ENCODE assay signal across 32 cellular contexts in the genomic region with DNA sequence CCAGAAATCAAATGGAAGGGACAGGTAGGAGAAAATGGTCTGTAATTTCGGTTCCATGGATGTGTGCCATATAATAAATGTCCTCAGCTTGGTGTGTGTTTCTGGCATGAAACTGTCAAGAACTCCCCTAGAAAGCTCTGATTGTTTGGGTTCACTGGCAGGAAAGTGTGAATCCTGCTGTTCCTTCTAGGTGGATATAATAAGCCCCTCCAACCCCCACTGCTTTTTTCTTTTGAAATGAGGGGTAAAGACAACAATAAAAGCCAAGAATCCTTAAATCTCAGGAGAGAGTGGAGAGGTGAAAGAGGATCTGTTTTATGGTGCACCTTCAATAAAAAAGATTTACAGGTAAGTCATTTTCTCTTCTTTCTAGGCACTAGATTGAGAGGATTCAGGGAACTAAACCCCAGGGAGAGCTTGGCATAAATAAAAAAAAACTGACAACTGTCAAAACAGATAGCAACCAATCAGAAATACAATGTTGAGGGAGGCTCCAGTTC.
"Had no signal": no experiment of that assay in that cellular context is flagged by ENCODE, and none has a peak within 500 bp of the region (broad histone marks: within the 10 kb centered on the region; RNA-seq: fewer than 3 reads in every experiment).

No MANE protein-coding gene starts in this region.

- H3K4me3 Mint-ChIP-seq: activated B cell treated with CpG ODN at 0.5 μM for 24 hours; activated CD4-positive, alpha-beta memory T cell treated with anti-CD3 and anti-CD28 coated beads, Interleukin-2, amount 10 ng/mL, durations not matched to agents 7 days and 5 days; activated CD4-positive, alpha-beta T cell treated with anti-CD3 and anti-CD28 coated beads, Interleukin-2, amount 10 ng/mL, durations not matched to agents 7 days and 5 days; activated CD8-positive, alpha-beta memory T cell treated with anti-CD3 and anti-CD28 coated beads, Interleukin-2, amount 10 ng/mL, durations not matched to agents 7 days and 5 days; activated CD8-positive, alpha-beta T cell treated with anti-CD3 and anti-CD28 coated beads, Interleukin-2, amount 10 ng/mL, durations not matched to agents 7 days and 5 days; activated naive CD4-positive, alpha-beta T cell treated with anti-CD3 and anti-CD28 coated beads, Interleukin-2, amount 10 ng/mL, durations not matched to agents 7 days and 5 days; activated naive CD4-positive, alpha-beta T cell treated with anti-CD3 and anti-CD28 coated beads, Interleukin-2, amount 50 U/mL, for 24 hours; activated naive CD8-positive, alpha-beta T cell; activated naive CD8-positive, alpha-beta T cell treated with anti-CD3 and anti-CD28 coated beads, Interleukin-2, amount 10 ng/mL, durations not matched to agents 7 days and 5 days; activated naive CD8-positive, alpha-beta T cell treated with anti-CD3 and anti-CD28 coated beads, Interleukin-2, amount 50 U/mL, for 24 hours; activated T-cell treated with anti-CD3 and anti-CD28 coated beads, Interleukin-2, amount 50 U/mL, for 24 hours; T-helper 1 cell treated with Interleukin-12 subunit alpha and Interleukin-12 subunit beta and Interleukin-4 antibody, amounts not matched to agents 30 μg/mL and 1 μg/mL, for 36 hours; T-helper 2 cell treated with Interferon-gamma antibody and Interleukin-4, amounts not matched to agents 5 μg/mL and 100 μg/mL, for 36 hours had no signal

- H3K4me1 Mint-ChIP-seq: activated B cell treated with CpG ODN at 0.5 μM for 24 hours; activated CD4-positive, alpha-beta memory T cell treated with anti-CD3 and anti-CD28 coated beads, Interleukin-2, amount 10 ng/mL, durations not matched to agents 7 days and 5 days; activated CD4-positive, alpha-beta T cell treated with anti-CD3 and anti-CD28 coated beads, Interleukin-2, amount 10 ng/mL, durations not matched to agents 7 days and 5 days; activated CD8-positive, alpha-beta memory T cell treated with anti-CD3 and anti-CD28 coated beads, Interleukin-2, amount 10 ng/mL, durations not matched to agents 7 days and 5 days; activated naive CD4-positive, alpha-beta T cell treated with anti-CD3 and anti-CD28 coated beads, Interleukin-2, amount 10 ng/mL, durations not matched to agents 7 days and 5 days; activated naive CD4-positive, alpha-beta T cell treated with anti-CD3 and anti-CD28 coated beads, Interleukin-2, amount 50 U/mL, for 24 hours; activated naive CD8-positive, alpha-beta T cell treated with anti-CD3 and anti-CD28 coated beads, Interleukin-2, amount 10 ng/mL, durations not matched to agents 7 days and 5 days; activated naive CD8-positive, alpha-beta T cell treated with anti-CD3 and anti-CD28 coated beads, Interleukin-2, amount 50 U/mL, for 24 hours had no signal

- DNase-seq: activated B cell treated with CpG ODN at 0.5 μM for 24 hours; activated CD4-positive, alpha-beta memory T cell treated with anti-CD3 and anti-CD28 coated beads, Interleukin-2, amount 10 ng/mL, durations not matched to agents 7 days and 5 days; activated CD4-positive, alpha-beta T cell treated with anti-CD3 and anti-CD28 coated beads for 48 hours; activated CD4-positive, alpha-beta T cell treated with anti-CD3 and anti-CD28 coated beads, Interleukin-2, amount 10 ng/mL, durations not matched to agents 7 days and 5 days; activated CD4-positive, alpha-beta T cell treated with anti-CD3 and anti-CD28 coated beads, Interleukin-2, amount 50 U/mL, for 48 hours; activated CD4-positive, CD25-positive, alpha-beta regulatory T cell treated with anti-CD3 and anti-CD28 coated beads, Interleukin-2, amount 50 U/mL, for 72 hours; activated CD8-positive, alpha-beta memory T cell treated with anti-CD3 and anti-CD28 coated beads for 24 hours; activated CD8-positive, alpha-beta memory T cell treated with anti-CD3 and anti-CD28 coated beads, Interleukin-2, amount 10 ng/mL, durations not matched to agents 7 days and 5 days; activated CD8-positive, alpha-beta memory T cell treated with anti-CD3 and anti-CD28 coated beads, Interleukin-2, amount 50 U/mL, for 48 hours; activated CD8-positive, alpha-beta T cell treated with anti-CD3 and anti-CD28 coated beads, Interleukin-2, amount 10 ng/mL, durations not matched to agents 7 days and 5 days; activated effector memory CD4-positive, alpha-beta T cell treated with Interleukin-2 at 50 U/mL for 16 hours; activated gamma-delta T cell; activated naive CD4-positive, alpha-beta T cell treated with anti-CD3 and anti-CD28 coated beads, Interleukin-2, amount 10 ng/mL, durations not matched to agents 7 days and 5 days; activated naive CD4-positive, alpha-beta T cell treated with Interleukin-2 at 50 U/mL for 16 hours; activated naive CD8-positive, alpha-beta T cell treated with anti-CD3 and anti-CD28 coated beads, Interleukin-2, amount 10 ng/mL, durations not matched to agents 7 days and 5 days; activated naive CD8-positive, alpha-beta T cell treated with anti-CD3 and anti-CD28 coated beads, Interleukin-2, amount 50 U/mL, for 24 hours; activated T-cell treated with anti-CD3 and anti-CD28 coated beads, Interleukin-2, amount 50 U/mL, for 24 hours; activated T-cell treated with anti-CD3 and anti-CD28 coated beads, Interleukin-2, amount 50 U/mL, for 48 hours; amygdala; anterior cingulate cortex; body of pancreas; brain microvascular endothelial cell; central memory CD4-positive, alpha-beta T cell; T-helper 2 cell; T-helper 9 cell had no signal

- H3K9me3 ChIP-seq: body of pancreas, breast epithelium had no signal

- H3K4me3 ChIP-seq: body of pancreas, breast epithelium had no signal

- H3K9me3 Mint-ChIP-seq: activated B cell treated with CpG ODN at 0.5 μM for 24 hours; activated CD4-positive, alpha-beta memory T cell treated with anti-CD3 and anti-CD28 coated beads, Interleukin-2, amount 10 ng/mL, durations not matched to agents 7 days and 5 days; activated CD4-positive, alpha-beta T cell treated with anti-CD3 and anti-CD28 coated beads, Interleukin-2, amount 10 ng/mL, durations not matched to agents 7 days and 5 days; activated naive CD4-positive, alpha-beta T cell treated with anti-CD3 and anti-CD28 coated beads, Interleukin-2, amount 10 ng/mL, durations not matched to agents 7 days and 5 days; activated naive CD4-positive, alpha-beta T cell treated with anti-CD3 and anti-CD28 coated beads, Interleukin-2, amount 50 U/mL, for 24 hours; activated naive CD8-positive, alpha-beta T cell treated with anti-CD3 and anti-CD28 coated beads, Interleukin-2, amount 10 ng/mL, durations not matched to agents 7 days and 5 days; activated naive CD8-positive, alpha-beta T cell treated with anti-CD3 and anti-CD28 coated beads, Interleukin-2, amount 50 U/mL, for 24 hours; activated T-cell treated with anti-CD3 and anti-CD28 coated beads, Interleukin-2, amount 50 U/mL, for 24 hours; activated T-helper 2 cell treated with anti-CD3 and anti-CD28 coated beads, Interferon-gamma antibody, Interleukin-2, Interleukin-4, amounts not matched to agents 10 μg/mL and 5 μg/mL and 100 μg/mL, durations not matched to agents 14 hours and 24 hours and 36 hours; T-helper 1 cell treated with Interleukin-12 subunit alpha and Interleukin-12 subunit beta and Interleukin-4 antibody, amounts not matched to agents 30 μg/mL and 1 μg/mL, for 36 hours; T-helper 2 cell treated with Interferon-gamma antibody and Interleukin-4, amounts not matched to agents 5 μg/mL and 100 μg/mL, for 36 hours had no signal

- H3K27me3 ChIP-seq: body of pancreas had no signal

- ATAC-seq: activated CD8-positive, alpha-beta memory T cell treated with anti-CD3 and anti-CD28 coated beads, Interleukin-2, amount 10 ng/mL, durations not matched to agents 7 days and 5 days; activated CD8-positive, alpha-beta T cell treated with anti-CD3 and anti-CD28 coated beads, Interleukin-2, amount 10 ng/mL, durations not matched to agents 7 days and 5 days; activated naive CD8-positive, alpha-beta T cell treated with anti-CD3 and anti-CD28 coated beads, Interleukin-2, amount 50 U/mL, for 24 hours; body of pancreas had no signal

- H3K36me3 ChIP-seq: brain microvascular endothelial cell, breast epithelium had no signal

- H3K36me3 Mint-ChIP-seq: activated CD8-positive, alpha-beta memory T cell treated with anti-CD3 and anti-CD28 coated beads, Interleukin-2, amount 10 ng/mL, durations not matched to agents 7 days and 5 days; activated naive CD4-positive, alpha-beta T cell treated with anti-CD3 and anti-CD28 coated beads, Interleukin-2, amount 10 ng/mL, durations not matched to agents 7 days and 5 days; activated naive CD4-positive, alpha-beta T cell treated with anti-CD3 and anti-CD28 coated beads, Interleukin-2, amount 50 U/mL, for 24 hours; activated naive CD8-positive, alpha-beta T cell; activated naive CD8-positive, alpha-beta T cell treated with anti-CD3 and anti-CD28 coated beads, Interleukin-2, amount 10 ng/mL, durations not matched to agents 7 days and 5 days had no signal

- H3K4me1 ChIP-seq: body of pancreas, breast epithelium had no signal

- H3K27ac Mint-ChIP-seq: activated B cell treated with CpG ODN at 0.5 μM for 24 hours; activated CD4-positive, alpha-beta memory T cell treated with anti-CD3 and anti-CD28 coated beads, Interleukin-2, amount 10 ng/mL, durations not matched to agents 7 days and 5 days; activated CD4-positive, alpha-beta T cell treated with anti-CD3 and anti-CD28 coated beads, Interleukin-2, amount 10 ng/mL, durations not matched to agents 7 days and 5 days; activated CD8-positive, alpha-beta memory T cell treated with anti-CD3 and anti-CD28 coated beads, Interleukin-2, amount 10 ng/mL, durations not matched to agents 7 days and 5 days; activated CD8-positive, alpha-beta T cell treated with anti-CD3 and anti-CD28 coated beads, Interleukin-2, amount 10 ng/mL, durations not matched to agents 7 days and 5 days; activated naive CD4-positive, alpha-beta T cell treated with anti-CD3 and anti-CD28 coated beads, Interleukin-2, amount 10 ng/mL, durations not matched to agents 7 days and 5 days; activated naive CD4-positive, alpha-beta T cell treated with anti-CD3 and anti-CD28 coated beads, Interleukin-2, amount 50 U/mL, for 24 hours; activated naive CD8-positive, alpha-beta T cell; activated naive CD8-positive, alpha-beta T cell treated with anti-CD3 and anti-CD28 coated beads, Interleukin-2, amount 10 ng/mL, durations not matched to agents 7 days and 5 days; activated naive CD8-positive, alpha-beta T cell treated with anti-CD3 and anti-CD28 coated beads, Interleukin-2, amount 50 U/mL, for 24 hours; activated T-cell treated with anti-CD3 and anti-CD28 coated beads, Interleukin-2, amount 50 U/mL, for 24 hours; activated T-helper 2 cell treated with anti-CD3 and anti-CD28 coated beads, Interferon-gamma antibody, Interleukin-2, Interleukin-4, amounts not matched to agents 10 μg/mL and 5 μg/mL and 100 μg/mL, durations not matched to agents 14 hours and 24 hours and 36 hours; T-helper 1 cell treated with Interleukin-12 subunit alpha and Interleukin-12 subunit beta and Interleukin-4 antibody, amounts not matched to agents 30 μg/mL and 1 μg/mL, for 36 hours; T-helper 2 cell treated with Interferon-gamma antibody and Interleukin-4, amounts not matched to agents 5 μg/mL and 100 μg/mL, for 36 hours had no signal

- H3K27ac ChIP-seq: body of pancreas, brain microvascular endothelial cell, breast epithelium, VCaP had no signal
